22 cellular contexts compared by ENCODE assay signal in the genomic region with DNA sequence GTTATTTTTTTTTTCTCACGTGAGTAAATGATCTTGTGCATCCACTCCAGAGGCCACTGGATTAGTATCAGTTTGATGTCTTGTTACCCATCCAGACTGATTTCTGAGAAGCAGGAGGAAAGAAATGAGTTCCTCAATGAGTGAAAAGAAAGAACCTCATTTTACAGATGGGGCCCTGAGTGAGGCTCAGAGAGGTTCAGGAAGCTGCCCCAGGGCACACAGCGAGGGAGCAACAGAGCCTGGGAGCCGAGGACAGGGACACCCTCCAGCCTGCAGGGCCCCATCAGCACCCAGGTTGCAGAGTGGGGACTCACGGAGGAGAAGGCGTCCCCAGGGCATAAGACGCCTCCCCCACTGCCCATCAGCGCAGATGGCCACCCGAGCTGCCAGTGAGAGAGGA.
"Had no signal": no experiment of that assay in that cellular context is flagged by ENCODE, and none has a peak within 500 bp of the region (broad histone marks: within the 10 kb centered on the region; RNA-seq: fewer than 3 reads in every experiment).

No MANE protein-coding gene starts in this region.

- H3K27ac ChIP-seq: HL-60 had no signal

- FAIRE-seq: HTR-8/SVneo, RCC 7860 had no signal

- H3K9me3 ChIP-seq: MG63 had no signal

- DNase-seq: Karpas-422, KG1, MG63, NCI-H1092 treated with DMSO at 0.1 percent for 48 hours, NCI-H1436, NCI-H187, NCI-H2029, NCI-H2081 treated with DMSO at 0.1 percent for 48 hours, NCI-H2171, NCI-H226, NCI-H446, NCI-H510A, NCI-H524 treated with DMSO at 0.1 percent for 48 hours, NCI-H69, NCI-H774, RPMI8226, SHP77, SW 1271, T-cell had no signal

- ATAC-seq: T-cell had no signal

- H3K27me3 ChIP-seq: MG63 had no signal

- H3K36me3 ChIP-seq: MG63 had no signal

- H3K4me3 ChIP-seq: MG63 had no signal
